In the genomic region with DNA sequence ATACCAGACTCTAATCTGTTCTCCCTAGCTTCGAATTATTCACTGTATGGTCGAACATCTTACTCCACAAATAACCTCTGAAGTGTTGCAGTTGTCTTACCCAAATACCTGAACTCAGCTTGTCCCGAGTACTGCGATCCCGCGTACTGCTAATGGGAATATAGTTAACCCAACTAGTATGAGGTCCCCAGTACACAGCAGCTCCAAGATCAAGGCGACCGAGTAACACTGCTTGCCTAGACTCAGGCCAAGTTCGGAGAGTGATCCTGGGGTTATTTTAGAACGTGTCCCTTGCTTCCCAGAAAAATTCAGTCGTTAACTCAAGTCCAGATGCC, we compare ENCODE assay signal across 8 cellular contexts. TPM values are rescaled to one million over a fixed set of nuclear protein-coding genes. Genes with fewer than 3 reads are reported as not detected.
DNase-seq lines count a peak whose midpoint lies in the region; ATAC-seq, FAIRE-seq and TF ChIP-seq lines count a peak whose summit lies in the region.

No MANE protein-coding gene starts in this region.

- no peak overlapping the region for H3K4ac ChIP-seq in H1 (replicated peaks; ENCODE audit: insufficient read length, low read depth, low read length)

- no peak overlapping the region; the same call in 1 of the 2 replicates for H2BK12ac ChIP-seq in H1 (ENCODE audit: low read depth, low read length)

- H3K79me1 ChIP-seq in H1 (ENCODE audit: low read depth, low read length), result no peaks in the 10 kb centered on the region

- peaks cover 4% of the 10 kb centered on the region for H3K27me3 Mint-ChIP-seq in activated CD4-positive, alpha-beta T cell treated with anti-CD3 and anti-CD28 coated beads for 36 hours
- H3K27me3 Mint-ChIP-seq in naive thymus-derived CD8-positive, alpha-beta T cell, result peaks cover 0 to 7% (median 1%) of the 10 kb centered on the region in 5 donors

- no peaks in the 10 kb centered on the region for H3K36me3 ChIP-seq in H1 (ENCODE audit: control insufficient read depth in 2 of 4, insufficient read depth in 4 of 4, low read length in 3 of 4)

- peak overlapping the region; percentile 67; the same call in 1 of the 2 replicates for H2BK5ac ChIP-seq in H1 (ENCODE audit: low read depth, low read length)

- H3K9me3 Mint-ChIP-seq in activated CD4-positive, alpha-beta T cell treated with anti-CD3 and anti-CD28 coated beads for 36 hours (ENCODE audit: low read depth), result no peaks in the 10 kb centered on the region
- H3K9me3 Mint-ChIP-seq in naive thymus-derived CD8-positive, alpha-beta T cell, result no peaks in the 10 kb centered on the region

- peak; percentile 14 for ATAC-seq in activated CD4-positive, alpha-beta T cell treated with anti-CD3 and anti-CD28 coated beads for 36 hours
- ATAC-seq in naive thymus-derived CD8-positive, alpha-beta T cell, result peak; percentile 11 to 23

- peak overlapping the region; percentile 36 for H2BK120ac ChIP-seq in H1 (replicated peaks; ENCODE audit: low read depth, low read length)

- no peak overlapping the region; the same call in 1 of the 2 replicates for H2BK15ac ChIP-seq in H1 (ENCODE audit: low read length)

- intact Hi-C loops in activated CD4-positive, alpha-beta T cell treated with anti-CD3 and anti-CD28 coated beads for 36 hours (cut with DNase I, micrococcal nuclease), result loop anchor here (5.0 to 10.0 kb wide), 2 partner anchors 580 to 1167 kb away; a partner anchor contains a TSS

- 35% methylated on average over 11 of the region's 11 CpGs; no CpG with 5 or more reads in 1 of the 2 experiments for WGBS in H1 (ENCODE audit: extremely low coverage in 1 of 2, insufficient coverage in 1 of 2, insufficient read length in 1 of 2, insufficient replicate concordance in 2 of 2, low coverage in 1 of 2, low lambda C conversion rate in 2 of 2, missing lambda C conversion rate in 1 of 2), 2 experiments

- peak overlapping the region; percentile 79; the same call in 1 of the 2 replicates for H4K8ac ChIP-seq in H1 (ENCODE audit: extremely low read depth, insufficient read depth, low read length)

- peaks cover 31% of the 10 kb centered on the region for H3K4me1 Mint-ChIP-seq in activated CD4-positive, alpha-beta T cell treated with anti-CD3 and anti-CD28 coated beads for 36 hours
- peaks cover 14 to 45% (median 37%) of the 10 kb centered on the region in 4 donors for H3K4me1 Mint-ChIP-seq in naive thymus-derived CD8-positive, alpha-beta T cell

- no peak overlapping the region for H3K18ac ChIP-seq in H1 (ENCODE audit: extremely low read depth, low read length)

- no peak for TF ChIP-seq POLR2A in H1 (IDR thresholded peaks at IDR 0.05; ENCODE audit: control extremely low read depth in 1 of 2, low read depth in 2 of 2, low read length in 2 of 2)

- peak overlapping the region; percentile 63 for H4K91ac ChIP-seq in H1 (replicated peaks; ENCODE audit: insufficient read length, low read length)

- peaks cover 0 to 9% (median 5%) of the 10 kb centered on the region in 4 experiments; a peak in 4 of 7 replicates for H3K4me1 ChIP-seq in H1 (replicated peaks in 1 of 4; ENCODE audit: control insufficient read depth in 3 of 4, insufficient read depth in 4 of 4, low read length in 3 of 4)

- peak overlapping the region; percentile 98 for H3K27ac Mint-ChIP-seq in activated CD4-positive, alpha-beta T cell treated with anti-CD3 and anti-CD28 coated beads for 36 hours
- peak overlapping the region; percentile 91 to 99 (median 98) for H3K27ac Mint-ChIP-seq in naive thymus-derived CD8-positive, alpha-beta T cell

- H3K23me2 ChIP-seq in H1 (ENCODE audit: low read depth, low read length), result peaks cover 5% of the 10 kb centered on the region; the same call in 1 of the 2 replicates

- H2BK20ac ChIP-seq in H1 (ENCODE audit: low read length), result no peak overlapping the region

- H2AK5ac ChIP-seq in H1 (ENCODE audit: low read depth, low read length), result no peak overlapping the region

- TF ChIP-seq RAD21 in H1 (IDR thresholded peaks at IDR 0.05 in 1 of 2, conservative IDR thresholded peaks at IDR 0.05 in 1 of 2; ENCODE audit: low read depth in 2 of 2, low read length in 2 of 2), result no peak

- TF ChIP-seq EP300 in H1 (IDR thresholded peaks at IDR 0.05; ENCODE audit: borderline replicate concordance in 1 of 2, low read depth in 2 of 2, low read length in 2 of 2), result no peak

- H2AFZ ChIP-seq in H1 (ENCODE audit: low read length), result peak overlapping the region; percentile 92

- peaks cover 11 to 43% of the 10 kb centered on the region in 2 experiments; a peak in 3 of 4 replicates for H3K79me2 ChIP-seq in H1 (ENCODE audit: control insufficient read depth in 1 of 2, insufficient read depth in 2 of 2, low read length in 2 of 2)

- peak overlapping the region; percentile 96 for H3K27ac ChIP-seq in H1 (ENCODE audit: low read depth, low read length)

- H3K4me2 ChIP-seq in H1 (ENCODE audit: insufficient read depth in 1 of 2, low read depth in 2 of 2, low read length in 2 of 2), result peak overlapping the region; percentile 84 to 96

- no peaks in the 10 kb centered on the region for H3K27me3 ChIP-seq in H1 (replicated peaks in 1 of 4; ENCODE audit: control insufficient read depth in 3 of 4, extremely low read depth in 1 of 4, insufficient read depth in 3 of 4, low read length in 3 of 4)

- H3K36me3 Mint-ChIP-seq in activated CD4-positive, alpha-beta T cell treated with anti-CD3 and anti-CD28 coated beads for 36 hours (ENCODE audit: low read depth), result peaks cover 12% of the 10 kb centered on the region
- H3K36me3 Mint-ChIP-seq in naive thymus-derived CD8-positive, alpha-beta T cell, result no peaks in the 10 kb centered on the region

- H3K9ac ChIP-seq in H1 (replicated peaks in 1 of 4; ENCODE audit: extremely low read depth in 1 of 4, low read depth in 3 of 4, low read length in 3 of 4), result peak overlapping the region; percentile 79 to 94 (median 86)

- peak overlapping the region; percentile 96 for H3K4me3 Mint-ChIP-seq in activated CD4-positive, alpha-beta T cell treated with anti-CD3 and anti-CD28 coated beads for 36 hours
- peak overlapping the region; percentile 86 to 98 (median 94) for H3K4me3 Mint-ChIP-seq in naive thymus-derived CD8-positive, alpha-beta T cell

- TF ChIP-seq CTCF in H1 (IDR thresholded peaks at IDR 0.05; ENCODE audit: control extremely low read depth in 1 of 3, insufficient read depth in 1 of 3, low read depth in 1 of 3, low read length in 3 of 3), result no peak

- no peak overlapping the region for H3K14ac ChIP-seq in H1 (ENCODE audit: insufficient read length)

- H3K56ac ChIP-seq in H1 (replicated peaks; ENCODE audit: insufficient read length, low read depth, low read length), result no peak overlapping the region

- H4K5ac ChIP-seq in H1 (ENCODE audit: insufficient read length, low read depth, low read length), result peak overlapping the region; percentile 57

- no peak for FAIRE-seq in H1 (lab: Jason Lieb, UNC)

- no peak overlapping the region for H3K23ac ChIP-seq in H1 (ENCODE audit: insufficient read length)

- DNase-seq in activated CD4-positive, alpha-beta T cell treated with anti-CD3 and anti-CD28 coated beads for 36 hours, result no peak
- DNase-seq in activated CD4-positive, alpha-beta T cell treated with anti-CD3 and anti-CD28 coated beads for 1 hour, result no peak
- peak; percentile 87 for DNase-seq in NCI-H526 treated with DMSO at 0.1 percent for 48 hours (lab: John Stamatoyannopoulos, UW)
- no peak for DNase-seq in H1 (ENCODE audit: low read depth in 1 of 2, low spot score in 2 of 2)
- no peak for DNase-seq in naive thymus-derived CD8-positive, alpha-beta T cell
- DNase-seq in LoVo (ENCODE audit: low spot score), result no peak
- DNase-seq in NOMO-1 treated with DMSO at 0.1 percent for 48 hours (lab: John Stamatoyannopoulos, UW; ENCODE audit: unreplicated experiment), result no peak
- DNase-seq in NCI-H1436 treated with DMSO at 0.1 percent for 48 hours (lab: John Stamatoyannopoulos, UW), result no peak

- CTCF ChIA-PET in activated CD4-positive, alpha-beta T cell treated with anti-CD3 and anti-CD28 coated beads for 36 hours (lab: Charles Lee), result interaction anchor here (0.6 to 1.6 kb wide), 5 partner anchors 8 to 96 kb away, joined by 3 to 7 read pairs (median 3); no protein-coding TSS in a partner anchor
- CTCF ChIA-PET in H1 (lab: Charles Lee; ENCODE audit: partially characterized antibody), result interaction anchor here (0.6 to 1.5 kb wide), 7 partner anchors 12 to 943 kb away, joined by 3 to 7 read pairs (median 3); a partner anchor contains a TSS

- H3K9me3 ChIP-seq in H1 (ENCODE audit: insufficient read depth in 2 of 2, low read depth in 1 of 2, low read length in 1 of 2), result no peaks in the 10 kb centered on the region

- POLR2A ChIA-PET in activated CD4-positive, alpha-beta T cell treated with anti-CD3 and anti-CD28 coated beads for 36 hours (lab: Charles Lee), result interaction anchor here (1.0 to 1.2 kb wide), 2 partner anchors 33 to 80 kb away, joined by 3 to 5 read pairs; a partner anchor contains a TSS
- POLR2A ChIA-PET in H1 (lab: Charles Lee; ENCODE audit: partially characterized antibody), result interaction anchor here (0.6 to 1.8 kb wide), 12 partner anchors 10 to 116 kb away, joined by 3 to 13 read pairs (median 4); a partner anchor contains a TSS
- POLR2A ChIA-PET in naive thymus-derived CD8-positive, alpha-beta T cell (lab: Charles Lee), result interaction anchor here (0.9 to 1.6 kb wide), 4 partner anchors 11 to 80 kb away, joined by 3 to 25 read pairs (median 5); a partner anchor contains a TSS

- H4K20me1 ChIP-seq in H1 (replicated peaks in 1 of 2; ENCODE audit: control insufficient read depth in 1 of 2, insufficient read depth in 2 of 2, low read length in 2 of 2), result peaks cover 1 to 3% of the 10 kb centered on the region in 2 experiments

- H3K4me3 ChIP-seq in H1 (ENCODE audit: extremely low read depth in 1 of 4, insufficient read depth in 2 of 4, low read depth in 3 of 4, low read length in 4 of 4), result peak overlapping the region; percentile 65 to 88 (median 84)

TF ChIP-seq in H1, 55 proteins besides CTCF, POLR2A, EP300 and RAD21:
- TF ChIP-seq KDM1A (IDR thresholded peaks at IDR 0.05; ENCODE audit: borderline replicate concordance, low read length) (peak; percentile 10; the same call in 1 of the 2 replicates), SP4 (IDR thresholded peaks at IDR 0.05; ENCODE audit: low read length) (no peak), ASH2L (IDR thresholded peaks at IDR 0.05; ENCODE audit: low read length) (peak; percentile 95)
TF ChIP-seq in H1: peak in this region for 2.

RNA-seq across cellular contexts. Expression of a gene that starts 0.4 kb away (rescaled TPM):
- 10 to 100 TPM; 38.6 to 62.1 TPM for total RNA-seq in activated CD4-positive, alpha-beta T cell treated with anti-CD3 and anti-CD28 coated beads for 36 hours
- total RNA-seq in H1 (2021; fragmentation: NEBNext Ultra II Directional; extraction: Animal tissue kit (Norgen Biotek cat#: 25700)), result 66.9 and 82.7 TPM in 2 replicates
- 11.6 and 14.9 TPM in 2 replicates for polyA plus RNA-seq in H1 (2011; rRNA removed)
- 14.3 TPM for polyA plus RNA-seq in H1 (2011; cell fraction: cytosol; rRNA removed)
- polyA plus RNA-seq in H1 (2011; cell fraction: nucleus; rRNA removed), result 40.1 TPM
- polyA plus RNA-seq in H1 (2012, experiment 1 of 2), result 20.1 to 44.9 TPM (median 34.0 TPM) in 4 replicates
- 2.7 TPM for polyA plus RNA-seq in H1 (2012, experiment 2 of 2)
- 22.4 TPM for polyA plus RNA-seq in H1 (2013, experiment 1 of 2)
- polyA plus RNA-seq in H1 (2013, experiment 2 of 2), result 22.3 TPM
- 98.3 and 124 TPM in 2 replicates for polyA minus RNA-seq in H1 (2011; rRNA and poly(A)+ RNA removed)
- 102 TPM for polyA minus RNA-seq in H1 (2011; cell fraction: cytosol; rRNA and poly(A)+ RNA removed)
- 268 TPM for polyA minus RNA-seq in H1 (2011; cell fraction: nucleus; rRNA and poly(A)+ RNA removed)
- total RNA-seq in naive thymus-derived CD8-positive, alpha-beta T cell, result 10 to 100 TPM; 60.8 to 76.8 TPM
- polyA plus RNA-seq in naive thymus-derived CD8-positive, alpha-beta T cell, result 10 to 100 TPM; 13.7 to 14.3 (median 14.0) TPM
